In genomic region chr7:39317107-39317506, GRCh38 we compare ENCODE assay signal across 2 cellular contexts.
TF ChIP-seq lines count a peak whose summit lies in the region.

No MANE protein-coding gene starts in this region.

TF ChIP-seq in IMR-90, 13 proteins besides CTCF, POLR2A, EP300 and RAD21:
- TF ChIP-seq CEBPB (IDR thresholded peaks at IDR 0.05; ENCODE audit: low read depth, low read length): no peak
- TF ChIP-seq ELK1 (IDR thresholded peaks at IDR 0.05; ENCODE audit: borderline replicate concordance, low read depth, low read length): no peak
- TF ChIP-seq, protein P1, sequence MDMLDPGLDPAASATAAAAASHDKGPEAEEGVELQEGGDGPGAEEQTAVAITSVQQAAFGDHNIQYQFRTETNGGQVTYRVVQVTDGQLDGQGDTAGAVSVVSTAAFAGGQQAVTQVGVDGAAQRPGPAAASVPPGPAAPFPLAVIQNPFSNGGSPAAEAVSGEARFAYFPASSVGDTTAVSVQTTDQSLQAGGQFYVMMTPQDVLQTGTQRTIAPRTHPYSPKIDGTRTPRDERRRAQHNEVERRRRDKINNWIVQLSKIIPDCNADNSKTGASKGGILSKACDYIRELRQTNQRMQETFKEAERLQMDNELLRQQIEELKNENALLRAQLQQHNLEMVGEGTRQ (IDR thresholded peaks at IDR 0.05; ENCODE audit: low read depth, low read length): no peak
- no peak for TF ChIP-seq NFE2L2 (IDR thresholded peaks at IDR 0.05; ENCODE audit: low read depth, low read length)
- TF ChIP-seq FOS (IDR thresholded peaks at IDR 0.05; ENCODE audit: low read depth, low read length): no peak
- no peak for TF ChIP-seq MAZ (IDR thresholded peaks at IDR 0.05; ENCODE audit: borderline replicate concordance, low read depth, low read length)
- no peak for TF ChIP-seq CHD1 (IDR thresholded peaks at IDR 0.05; ENCODE audit: low read depth, low read length)
- no peak for TF ChIP-seq RCOR1 (IDR thresholded peaks at IDR 0.05; ENCODE audit: insufficient replicate concordance, low read length)
- no peak for TF ChIP-seq SMC3 (IDR thresholded peaks at IDR 0.05; ENCODE audit: low read depth, low read length)
- no peak for TF ChIP-seq RFX5 (IDR thresholded peaks at IDR 0.05; ENCODE audit: low read depth, low read length)
- no peak for TF ChIP-seq BHLHE40 (IDR thresholded peaks at IDR 0.05; ENCODE audit: low read depth, low read length)
- TF ChIP-seq MXI1 (IDR thresholded peaks at IDR 0.05; ENCODE audit: borderline replicate concordance, low read depth, low read length): no peak
- TF ChIP-seq MAFK (IDR thresholded peaks at IDR 0.05; ENCODE audit: low read depth, low read length): no peak

TF ChIP-seq in H1, 55 proteins besides CTCF, POLR2A, EP300 and RAD21:
- no peak for TF ChIP-seq TBP (IDR thresholded peaks at IDR 0.05; ENCODE audit: low read depth, low read length)
- no peak for TF ChIP-seq EZH2 (IDR thresholded peaks at IDR 0.05; ENCODE audit: low read depth, low read length, severe bottlenecking)
- TF ChIP-seq RBBP5 (IDR thresholded peaks at IDR 0.05; ENCODE audit: borderline replicate concordance, low read depth, low read length): no peak
- no peak for TF ChIP-seq BACH1 (IDR thresholded peaks at IDR 0.05; ENCODE audit: low read length)
- TF ChIP-seq TAF7 (optimal IDR thresholded peaks at IDR 0.05; ENCODE audit: borderline replicate concordance, low read depth, low read length): no peak
- no peak for TF ChIP-seq TCF12 (IDR thresholded peaks at IDR 0.05; ENCODE audit: low read depth, low read length)
- TF ChIP-seq ASH2L (IDR thresholded peaks at IDR 0.05; ENCODE audit: low read length): no peak
- no peak for TF ChIP-seq HDAC6 (IDR thresholded peaks at IDR 0.05; ENCODE audit: low read depth, low read length)
- TF ChIP-seq RFX5 (IDR thresholded peaks at IDR 0.05; ENCODE audit: borderline replicate concordance, low read depth, low read length): no peak
- no peak for TF ChIP-seq SUZ12 (IDR thresholded peaks at IDR 0.05; ENCODE audit: low read length)
- no peak for TF ChIP-seq YY1 (IDR thresholded peaks at IDR 0.05; ENCODE audit: low read depth, low read length)
- TF ChIP-seq, protein P1 (IDR thresholded peaks at IDR 0.05; ENCODE audit: low read length): no peak
- TF ChIP-seq EGR1 (IDR thresholded peaks at IDR 0.05; ENCODE audit: borderline replicate concordance, low read depth, low read length): no peak
- TF ChIP-seq KDM5A (IDR thresholded peaks at IDR 0.05; ENCODE audit: low read length): no peak
- TF ChIP-seq, protein P2, sequence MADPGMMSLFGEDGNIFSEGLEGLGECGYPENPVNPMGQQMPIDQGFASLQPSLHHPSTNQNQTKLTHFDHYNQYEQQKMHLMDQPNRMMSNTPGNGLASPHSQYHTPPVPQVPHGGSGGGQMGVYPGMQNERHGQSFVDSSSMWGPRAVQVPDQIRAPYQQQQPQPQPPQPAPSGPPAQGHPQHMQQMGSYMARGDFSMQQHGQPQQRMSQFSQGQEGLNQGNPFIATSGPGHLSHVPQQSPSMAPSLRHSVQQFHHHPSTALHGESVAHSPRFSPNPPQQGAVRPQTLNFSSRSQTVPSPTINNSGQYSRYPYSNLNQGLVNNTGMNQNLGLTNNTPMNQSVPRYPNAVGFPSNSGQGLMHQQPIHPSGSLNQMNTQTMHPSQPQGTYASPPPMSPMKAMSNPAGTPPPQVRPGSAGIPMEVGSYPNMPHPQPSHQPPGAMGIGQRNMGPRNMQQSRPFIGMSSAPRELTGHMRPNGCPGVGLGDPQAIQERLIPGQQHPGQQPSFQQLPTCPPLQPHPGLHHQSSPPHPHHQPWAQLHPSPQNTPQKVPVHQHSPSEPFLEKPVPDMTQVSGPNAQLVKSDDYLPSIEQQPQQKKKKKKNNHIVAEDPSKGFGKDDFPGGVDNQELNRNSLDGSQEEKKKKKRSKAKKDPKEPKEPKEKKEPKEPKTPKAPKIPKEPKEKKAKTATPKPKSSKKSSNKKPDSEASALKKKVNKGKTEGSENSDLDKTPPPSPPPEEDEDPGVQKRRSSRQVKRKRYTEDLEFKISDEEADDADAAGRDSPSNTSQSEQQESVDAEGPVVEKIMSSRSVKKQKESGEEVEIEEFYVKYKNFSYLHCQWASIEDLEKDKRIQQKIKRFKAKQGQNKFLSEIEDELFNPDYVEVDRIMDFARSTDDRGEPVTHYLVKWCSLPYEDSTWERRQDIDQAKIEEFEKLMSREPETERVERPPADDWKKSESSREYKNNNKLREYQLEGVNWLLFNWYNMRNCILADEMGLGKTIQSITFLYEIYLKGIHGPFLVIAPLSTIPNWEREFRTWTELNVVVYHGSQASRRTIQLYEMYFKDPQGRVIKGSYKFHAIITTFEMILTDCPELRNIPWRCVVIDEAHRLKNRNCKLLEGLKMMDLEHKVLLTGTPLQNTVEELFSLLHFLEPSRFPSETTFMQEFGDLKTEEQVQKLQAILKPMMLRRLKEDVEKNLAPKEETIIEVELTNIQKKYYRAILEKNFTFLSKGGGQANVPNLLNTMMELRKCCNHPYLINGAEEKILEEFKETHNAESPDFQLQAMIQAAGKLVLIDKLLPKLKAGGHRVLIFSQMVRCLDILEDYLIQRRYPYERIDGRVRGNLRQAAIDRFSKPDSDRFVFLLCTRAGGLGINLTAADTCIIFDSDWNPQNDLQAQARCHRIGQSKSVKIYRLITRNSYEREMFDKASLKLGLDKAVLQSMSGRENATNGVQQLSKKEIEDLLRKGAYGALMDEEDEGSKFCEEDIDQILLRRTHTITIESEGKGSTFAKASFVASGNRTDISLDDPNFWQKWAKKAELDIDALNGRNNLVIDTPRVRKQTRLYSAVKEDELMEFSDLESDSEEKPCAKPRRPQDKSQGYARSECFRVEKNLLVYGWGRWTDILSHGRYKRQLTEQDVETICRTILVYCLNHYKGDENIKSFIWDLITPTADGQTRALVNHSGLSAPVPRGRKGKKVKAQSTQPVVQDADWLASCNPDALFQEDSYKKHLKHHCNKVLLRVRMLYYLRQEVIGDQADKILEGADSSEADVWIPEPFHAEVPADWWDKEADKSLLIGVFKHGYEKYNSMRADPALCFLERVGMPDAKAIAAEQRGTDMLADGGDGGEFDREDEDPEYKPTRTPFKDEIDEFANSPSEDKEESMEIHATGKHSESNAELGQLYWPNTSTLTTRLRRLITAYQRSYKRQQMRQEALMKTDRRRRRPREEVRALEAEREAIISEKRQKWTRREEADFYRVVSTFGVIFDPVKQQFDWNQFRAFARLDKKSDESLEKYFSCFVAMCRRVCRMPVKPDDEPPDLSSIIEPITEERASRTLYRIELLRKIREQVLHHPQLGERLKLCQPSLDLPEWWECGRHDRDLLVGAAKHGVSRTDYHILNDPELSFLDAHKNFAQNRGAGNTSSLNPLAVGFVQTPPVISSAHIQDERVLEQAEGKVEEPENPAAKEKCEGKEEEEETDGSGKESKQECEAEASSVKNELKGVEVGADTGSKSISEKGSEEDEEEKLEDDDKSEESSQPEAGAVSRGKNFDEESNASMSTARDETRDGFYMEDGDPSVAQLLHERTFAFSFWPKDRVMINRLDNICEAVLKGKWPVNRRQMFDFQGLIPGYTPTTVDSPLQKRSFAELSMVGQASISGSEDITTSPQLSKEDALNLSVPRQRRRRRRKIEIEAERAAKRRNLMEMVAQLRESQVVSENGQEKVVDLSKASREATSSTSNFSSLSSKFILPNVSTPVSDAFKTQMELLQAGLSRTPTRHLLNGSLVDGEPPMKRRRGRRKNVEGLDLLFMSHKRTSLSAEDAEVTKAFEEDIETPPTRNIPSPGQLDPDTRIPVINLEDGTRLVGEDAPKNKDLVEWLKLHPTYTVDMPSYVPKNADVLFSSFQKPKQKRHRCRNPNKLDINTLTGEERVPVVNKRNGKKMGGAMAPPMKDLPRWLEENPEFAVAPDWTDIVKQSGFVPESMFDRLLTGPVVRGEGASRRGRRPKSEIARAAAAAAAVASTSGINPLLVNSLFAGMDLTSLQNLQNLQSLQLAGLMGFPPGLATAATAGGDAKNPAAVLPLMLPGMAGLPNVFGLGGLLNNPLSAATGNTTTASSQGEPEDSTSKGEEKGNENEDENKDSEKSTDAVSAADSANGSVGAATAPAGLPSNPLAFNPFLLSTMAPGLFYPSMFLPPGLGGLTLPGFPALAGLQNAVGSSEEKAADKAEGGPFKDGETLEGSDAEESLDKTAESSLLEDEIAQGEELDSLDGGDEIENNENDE (IDR thresholded peaks at IDR 0.05; ENCODE audit: insufficient replicate concordance, low read length): no peak
- no peak for TF ChIP-seq RXRA (IDR thresholded peaks at IDR 0.05; ENCODE audit: insufficient read depth, low read depth, low read length)
- no peak for TF ChIP-seq CBX8 (IDR thresholded peaks at IDR 0.05; ENCODE audit: borderline replicate concordance, low read depth, low read length)
